In genomic region chr3:11379238-11379823, GRCh38 we compare ENCODE assay signal across 8 cellular contexts.
DNase-seq lines count a peak whose midpoint lies in the region; ATAC-seq, FAIRE-seq and TF ChIP-seq lines count a peak whose summit lies in the region.

No MANE protein-coding gene starts in this region.

- no peaks in the 10 kb centered on the region for H3K9me3 Mint-ChIP-seq in immature natural killer cell

- H3K27ac ChIP-seq in GM12878 (ENCODE audit: control insufficient read depth, insufficient read depth) = no peak overlapping the region

- peak; percentile 49; the same call in 2 of the 3 replicates for ATAC-seq in GM12878
- no peak for ATAC-seq in HG02981 (IDR thresholded peaks at IDR 0.05; ENCODE audit: unreplicated experiment)
- ATAC-seq in GM21825 (IDR thresholded peaks at IDR 0.05; ENCODE audit: unreplicated experiment) = no peak

- DNase-seq in NCI-H2196 (lab: John Stamatoyannopoulos, UW; ENCODE audit: unreplicated experiment) = peak; percentile 34
- DNase-seq in NCI-H2196 treated with DMSO at 0.1 percent for 48 hours (lab: John Stamatoyannopoulos, UW; ENCODE audit: unreplicated experiment) = no peak
- DNase-seq in NCI-H2029 (lab: John Stamatoyannopoulos, UW) = peak; percentile 49
- peak; percentile 13 for DNase-seq in GM12878 (ENCODE audit: low read depth, low spot score)
- peak; percentile 22 to 33 (median 32) for DNase-seq in immature natural killer cell
- peak; percentile 91 for DNase-seq in superior temporal gyrus (ENCODE audit: extremely low spot score)

- peak; percentile 69 for TF ChIP-seq RAD21 in GM12878 (IDR thresholded peaks at IDR 0.05; ENCODE audit: insufficient read depth, low read depth, low read length)

- SMC1A ChIA-PET in GM12878 (lab: Charles Lee; ENCODE audit: uncharacterized antibody, unreplicated experiment) = interaction anchor here (0.8 to 4.0 kb wide), 14 partner anchors 12 to 319 kb away, joined by 3 to 55 read pairs (median 4); partner anchors contain the start of gene VGLL4

- no peaks in the 10 kb centered on the region for H3K27me3 ChIP-seq in GM12878 (replicated peaks in 1 of 2; ENCODE audit: control insufficient read depth in 2 of 2, insufficient read depth in 2 of 2, low read length in 1 of 2)

- no peak for TF ChIP-seq POLR2A in GM12878 (IDR thresholded peaks at IDR 0.05; ENCODE audit: low read depth, low read length)

- TF ChIP-seq CTCF in GM12878 (IDR thresholded peaks at IDR 0.05 in 2 of 3, conservative IDR thresholded peaks at IDR 0.05 in 1 of 3; ENCODE audit: control insufficient read depth in 2 of 3, extremely low read depth in 1 of 3, insufficient read depth in 1 of 3, low read depth in 3 of 3, low read length in 3 of 3) = peak; percentile 22 to 60 (median 44); a peak in 4 of 6 replicates

- CTCF ChIA-PET in GM12878 (lab: Yijun Ruan, JAX) = interaction anchor here (0.5 to 5.8 kb wide), 23 partner anchors 9 to 456 kb away, joined by 3 to 75 read pairs (median 4); partner anchors contain the start of gene VGLL4

- POLR2A ChIA-PET in GM12878 (lab: Charles Lee) = no interaction called here

- no peak overlapping the region for H3K4me3 ChIP-seq in GM12878

- no TSS peak for BruUV-seq in GM12878 (replicated peaks; lab: Mats Ljungman, UMichigan)

- H3K4me3 Mint-ChIP-seq in immature natural killer cell = no peak overlapping the region

- 50% methylated on average over 2 of the region's 2 CpGs for WGBS in GM12878 (ENCODE audit: insufficient coverage, insufficient replicate concordance, low lambda C conversion rate, missing lambda C conversion rate)

- no peaks in the 10 kb centered on the region for H4K20me1 ChIP-seq in GM12878 (ENCODE audit: control insufficient read depth, insufficient read depth)

- H3K36me3 Mint-ChIP-seq in immature natural killer cell = peaks cover 4 to 14% (median 12%) of the 10 kb centered on the region in 3 donors

- H3K9ac ChIP-seq in GM12878 (ENCODE audit: control insufficient read depth, insufficient read depth, low read length) = no peak overlapping the region

- intact Hi-C loops in GM12878 (cut with micrococcal nuclease; ENCODE audit: unreplicated experiment) = loop anchor here (1.0 to 5.0 kb wide), 2 partner anchors 273 to 423 kb away; no protein-coding TSS in a partner anchor

- no peaks in the 10 kb centered on the region for H3K9me3 ChIP-seq in GM12878 (replicated peaks; ENCODE audit: control insufficient read depth, insufficient read depth, low read length)

- no peaks in the 10 kb centered on the region for H3K79me2 ChIP-seq in GM12878 (ENCODE audit: control insufficient read depth, insufficient read depth, low read length)

- H3K4me1 ChIP-seq in GM12878 (ENCODE audit: control insufficient read depth, insufficient read depth, low read length) = no peaks in the 10 kb centered on the region

- RAD21 ChIA-PET in GM12878 (lab: Charles Lee; ENCODE audit: unreplicated experiment) = interaction anchor here (0.7 to 4.1 kb wide), 13 partner anchors 9 to 756 kb away, joined by 3 to 53 read pairs (median 5); partner anchors contain the start of gene VGLL4

- TF ChIP-seq EP300 in GM12878 (IDR thresholded peaks at IDR 0.05; ENCODE audit: borderline replicate concordance in 1 of 2, control insufficient read depth in 1 of 2, low read depth in 2 of 2, low read length in 2 of 2) = no peak

- no peaks in the 10 kb centered on the region for H3K36me3 ChIP-seq in GM12878 (ENCODE audit: control insufficient read depth in 2 of 2, insufficient read depth in 2 of 2, low read length in 1 of 2)

- in situ Hi-C loops in GM12878 (cut with MboI) = no loop called here

- no peak overlapping the region for H3K27ac Mint-ChIP-seq in immature natural killer cell

- peak; percentile 75 for FAIRE-seq in GM12878 (lab: Jason Lieb, UNC)

- H3K4me2 ChIP-seq in GM12878 (ENCODE audit: control insufficient read depth, insufficient read depth) = no peak overlapping the region

- H3K4me1 Mint-ChIP-seq in immature natural killer cell = no peaks in the 10 kb centered on the region

- peaks cover 0 to 3% (median 0%) of the 10 kb centered on the region in 3 donors for H3K27me3 Mint-ChIP-seq in immature natural killer cell (ENCODE audit: low read depth in 3 of 3)

- no peak overlapping the region for H2AFZ ChIP-seq in GM12878 (ENCODE audit: control insufficient read depth, low read depth, low read length)

TF ChIP-seq in GM12878, 131 proteins besides CTCF, POLR2A, EP300 and RAD21:
- TF ChIP-seq SMC3 (IDR thresholded peaks at IDR 0.05; ENCODE audit: borderline replicate concordance, low read length) (peak; percentile 73), FOS (IDR thresholded peaks at IDR 0.05; ENCODE audit: borderline replicate concordance, extremely low read depth, insufficient read length) (no peak)
